In the genomic region with DNA sequence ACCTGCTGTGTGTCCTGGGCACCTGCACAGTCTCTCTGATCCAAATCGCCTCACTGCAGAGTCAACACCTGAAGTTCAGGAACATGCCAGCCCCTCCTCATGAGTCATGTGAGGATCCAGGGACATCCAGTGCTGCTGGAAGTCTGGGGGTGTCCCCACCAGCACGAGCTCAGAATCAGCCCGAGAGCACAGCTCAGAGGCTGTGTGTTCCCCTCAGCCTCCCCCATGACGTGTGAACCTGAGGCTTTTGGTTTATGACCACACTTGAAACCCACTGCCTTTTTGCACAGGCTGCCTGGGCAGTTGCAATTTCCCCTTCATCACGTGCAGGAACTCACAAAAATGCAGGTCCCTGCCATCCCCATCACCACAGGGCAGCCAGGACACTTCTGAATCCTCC, we compare ENCODE assay signal across 19 cellular contexts. TPM values are rescaled to one million over a fixed set of nuclear protein-coding genes. Genes with fewer than 3 reads are reported as not detected.
"Had no signal": no experiment of that assay in that cellular context is flagged by ENCODE, and none has a peak within 500 bp of the region (broad histone marks: within the 10 kb centered on the region; RNA-seq: fewer than 3 reads in every experiment).

No MANE protein-coding gene starts in this region.

- H3K4me3 Mint-ChIP-seq: activated CD4-positive, alpha-beta T cell treated with anti-CD3 and anti-CD28 coated beads, Interleukin-2, amount 10 ng/mL, durations not matched to agents 24 days and 14 days; activated naive CD4-positive, alpha-beta T cell treated with anti-CD3 and anti-CD28 coated beads, Interleukin-2, amount 10 ng/mL, durations not matched to agents 7 days and 5 days; naive B cell; T-helper 1 cell treated with Interleukin-12 subunit alpha and Interleukin-12 subunit beta and Interleukin-4 antibody, amounts not matched to agents 30 μg/mL and 1 μg/mL, for 36 hours; WTC11 had no signal

- H3K27me3 Mint-ChIP-seq: activated CD4-positive, alpha-beta T cell treated with anti-CD3 and anti-CD28 coated beads, Interleukin-2, amount 10 ng/mL, durations not matched to agents 24 days and 14 days; activated naive CD4-positive, alpha-beta T cell treated with anti-CD3 and anti-CD28 coated beads, Interleukin-2, amount 10 ng/mL, durations not matched to agents 7 days and 5 days had no signal

- H3K27ac Mint-ChIP-seq: activated CD4-positive, alpha-beta T cell treated with anti-CD3 and anti-CD28 coated beads, Interleukin-2, amount 10 ng/mL, durations not matched to agents 24 days and 14 days; activated naive CD4-positive, alpha-beta T cell treated with anti-CD3 and anti-CD28 coated beads, Interleukin-2, amount 10 ng/mL, durations not matched to agents 7 days and 5 days; activated T-helper 2 cell treated with anti-CD3 and anti-CD28 coated beads, Interferon-gamma antibody, Interleukin-2, Interleukin-4, amounts not matched to agents 10 μg/mL and 5 μg/mL and 100 μg/mL, durations not matched to agents 14 hours and 24 hours and 36 hours; naive B cell; T-helper 1 cell treated with Interleukin-12 subunit alpha and Interleukin-12 subunit beta and Interleukin-4 antibody, amounts not matched to agents 30 μg/mL and 1 μg/mL, for 36 hours; WTC11 had no signal

- H3K4me1 Mint-ChIP-seq: activated CD4-positive, alpha-beta T cell treated with anti-CD3 and anti-CD28 coated beads, Interleukin-2, amount 10 ng/mL, durations not matched to agents 24 days and 14 days; activated naive CD4-positive, alpha-beta T cell treated with anti-CD3 and anti-CD28 coated beads, Interleukin-2, amount 10 ng/mL, durations not matched to agents 7 days and 5 days; WTC11 had no signal

- DNase-seq: activated CD4-positive, alpha-beta T cell treated with anti-CD3 and anti-CD28 coated beads, Interleukin-2, amount 10 ng/mL, durations not matched to agents 24 days and 14 days; activated CD8-positive, alpha-beta memory T cell treated with anti-CD3 and anti-CD28 coated beads for 24 hours; activated naive CD4-positive, alpha-beta T cell treated with anti-CD3 and anti-CD28 coated beads, Interleukin-2, amount 10 ng/mL, durations not matched to agents 7 days and 5 days; central memory CD4-positive, alpha-beta T cell; effector memory CD4-positive, alpha-beta T cell; hippocampal formation; lower lobe of right lung; midbrain; naive B cell; occipital lobe; psoas muscle; sigmoid colon; stimulated activated CD4-positive, alpha-beta T cell treated with anti-CD3 and anti-CD28 coated beads, Interleukin-2, amount 100 ng/mL, for 24 hours; stimulated activated naive CD4-positive, alpha-beta T cell treated with Interleukin-2 at 50 U/mL for 16 hours; trophoblast cell had no signal

- ATAC-seq: psoas muscle, WTC11 had no signal

- H3K9me3 Mint-ChIP-seq: activated CD4-positive, alpha-beta T cell treated with anti-CD3 and anti-CD28 coated beads, Interleukin-2, amount 10 ng/mL, durations not matched to agents 24 days and 14 days; activated naive CD4-positive, alpha-beta T cell treated with anti-CD3 and anti-CD28 coated beads, Interleukin-2, amount 10 ng/mL, durations not matched to agents 7 days and 5 days; activated T-helper 2 cell treated with anti-CD3 and anti-CD28 coated beads, Interferon-gamma antibody, Interleukin-2, Interleukin-4, amounts not matched to agents 10 μg/mL and 5 μg/mL and 100 μg/mL, durations not matched to agents 14 hours and 24 hours and 36 hours; T-helper 1 cell treated with Interleukin-12 subunit alpha and Interleukin-12 subunit beta and Interleukin-4 antibody, amounts not matched to agents 30 μg/mL and 1 μg/mL, for 36 hours; WTC11 had no signal

- H3K36me3 Mint-ChIP-seq: activated naive CD4-positive, alpha-beta T cell treated with anti-CD3 and anti-CD28 coated beads, Interleukin-2, amount 10 ng/mL, durations not matched to agents 7 days and 5 days; naive B cell; WTC11 had no signal

RNA-seq across cellular contexts. Expression of a gene that starts 47.1 kb away (rescaled TPM):
- total RNA-seq: activated CD4-positive, alpha-beta T cell treated with anti-CD3 and anti-CD28 coated beads, Interleukin-2, amount 10 ng/mL, durations not matched to agents 24 days and 14 days; activated T-helper 2 cell treated with anti-CD3 and anti-CD28 coated beads, Interferon-gamma antibody, Interleukin-2, Interleukin-4, amounts not matched to agents 10 μg/mL and 5 μg/mL and 100 μg/mL, durations not matched to agents 14 hours and 24 hours and 36 hours; epithelial cell of proximal tubule; lower lobe of right lung had no signal
